ENCODE assay signal across 21 cellular contexts in genomic region chr11:76026862-76027261, GRCh38.
DNase-seq lines count a peak whose midpoint lies in the region; ATAC-seq, FAIRE-seq and TF ChIP-seq lines count a peak whose summit lies in the region.
"Had no signal": no experiment of that assay in that cellular context is flagged by ENCODE, and none has a peak within 500 bp of the region (broad histone marks: within the 10 kb centered on the region; RNA-seq: fewer than 3 reads in every experiment).

No MANE protein-coding gene starts in this region.

- DNase-seq in HepG2 (ENCODE audit: low spot score) (no peak), right lobe of liver (no peak), NCI-H69 (lab: John Stamatoyannopoulos, UW) (peak; percentile 25), chondrocyte (ENCODE audit: low spot score) (no peak), osteocyte (ENCODE audit: extremely low spot score, unreplicated experiment) (no peak), HFFc6 (no peak), cerebellum (ENCODE audit: low spot score) (no peak)
- DNase-seq: AML-193; Caco-2; CD4-positive, alpha-beta T cell; DMS79; GDM1; GM23248; HCEC 1CT had no signal

- H3K27me3 ChIP-seq in HepG2 (ENCODE audit: control insufficient read depth in 1 of 2, insufficient read depth in 2 of 2, low read length in 2 of 2): no peaks in the 10 kb centered on the region
- no peaks in the 10 kb centered on the region for H3K27me3 ChIP-seq in right lobe of liver

- no peak for TF ChIP-seq EP300 in HepG2 (IDR thresholded peaks at IDR 0.05; ENCODE audit: low read depth in 2 of 2, low read length in 2 of 2)
- no peak for TF ChIP-seq EP300 in HepG2 (CRISPR knock-in tag; IDR thresholded peaks at IDR 0.05; ENCODE audit: borderline replicate concordance)

- no peak overlapping the region for H3K4me2 ChIP-seq in HepG2 (ENCODE audit: low read depth, low read length)
- H3K4me2 ChIP-seq: A549 had no signal

- no peaks in the 10 kb centered on the region for H3K79me2 ChIP-seq in HepG2 (ENCODE audit: insufficient read depth, low read length)

- H3K9me3 Mint-ChIP-seq in chondrocyte (ENCODE audit: low read depth) (peaks cover 12% of the 10 kb centered on the region), osteocyte (ENCODE audit: unreplicated experiment) (peaks cover 8% of the 10 kb centered on the region), HFFc6 (no peaks in the 10 kb centered on the region)
- H3K9me3 Mint-ChIP-seq: CD4-positive, alpha-beta T cell had no signal

- H4K20me1 ChIP-seq in HepG2 (ENCODE audit: insufficient read depth, low read length): no peaks in the 10 kb centered on the region

- H3K4me3 ChIP-seq in HepG2 (replicated peaks in 1 of 3; ENCODE audit: insufficient read depth in 1 of 3, low read depth in 2 of 3, low read length in 3 of 3) (no peak overlapping the region), right lobe of liver (no peak overlapping the region)
- H3K4me3 ChIP-seq: A549, GM23248 had no signal

- in situ Hi-C loops in HepG2 (cut with HindIII; ENCODE audit: extremely low pct_ligation_motif_present, low pct_unique_long_range_greater_than_20kb): no loop called here

- no peak overlapping the region for H2AFZ ChIP-seq in HepG2 (ENCODE audit: low read length)
- H2AFZ ChIP-seq: GM23248 had no signal

- H3K27ac ChIP-seq in HepG2 (ENCODE audit: extremely low read length, insufficient read depth, low read length) (no peak overlapping the region), right lobe of liver (no peak overlapping the region)
- H3K27ac ChIP-seq: 22Rv1, A549, C4-2B, GM23248 had no signal

- peak overlapping the region; percentile 15 for H3K27ac Mint-ChIP-seq in chondrocyte (ENCODE audit: unreplicated experiment)
- H3K27ac Mint-ChIP-seq in osteocyte (ENCODE audit: unreplicated experiment): peak overlapping the region; percentile 16
- H3K27ac Mint-ChIP-seq in HFFc6: no peak overlapping the region; the same call in 1 of the 2 replicates
- H3K27ac Mint-ChIP-seq: CD4-positive, alpha-beta T cell had no signal

- ATAC-seq in HepG2 (no peak), right lobe of liver (no peak), GM19395 (IDR thresholded peaks at IDR 0.05; ENCODE audit: unreplicated experiment) (no peak)
- ATAC-seq: A549 had no signal

- H3K9me3 ChIP-seq in HepG2 (ENCODE audit: low read length): no peaks in the 10 kb centered on the region
- no peaks in the 10 kb centered on the region for H3K9me3 ChIP-seq in right lobe of liver
- H3K9me3 ChIP-seq: Caco-2 had no signal

- BruUV-seq in HepG2 (replicated peaks; lab: Mats Ljungman, UMichigan): no TSS peak

- H3K27me3 Mint-ChIP-seq in chondrocyte (ENCODE audit: low read depth): no peaks in the 10 kb centered on the region
- H3K27me3 Mint-ChIP-seq in osteocyte (ENCODE audit: unreplicated experiment): no peaks in the 10 kb centered on the region
- no peaks in the 10 kb centered on the region for H3K27me3 Mint-ChIP-seq in HFFc6 (ENCODE audit: insufficient read depth)
- H3K27me3 Mint-ChIP-seq: CD4-positive, alpha-beta T cell had no signal

- 100% methylated on average over 1 of the region's 1 CpG for WGBS in HepG2 (ENCODE audit: low lambda C conversion rate)
- 100% methylated on average over 1 of the region's 1 CpG for WGBS in right lobe of liver (ENCODE audit: insufficient coverage, low coverage, low lambda C conversion rate, missing lambda C conversion rate)

- H3K4me3 Mint-ChIP-seq in chondrocyte (ENCODE audit: unreplicated experiment): no peak overlapping the region
- no peak overlapping the region for H3K4me3 Mint-ChIP-seq in osteocyte (ENCODE audit: unreplicated experiment)
- no peak overlapping the region for H3K4me3 Mint-ChIP-seq in HFFc6
- H3K4me3 Mint-ChIP-seq: CD4-positive, alpha-beta T cell had no signal

- CTCF ChIA-PET in HepG2 (lab: Yijun Ruan, JAX; ENCODE audit: low intra/inter-chr PET ratio, low total read pairs): no interaction called here

- no peak for TF ChIP-seq POLR2A in HepG2 (IDR thresholded peaks at IDR 0.05; ENCODE audit: insufficient read depth in 1 of 2, low read depth in 2 of 2, low read length in 2 of 2)
- TF ChIP-seq POLR2A in right lobe of liver (IDR thresholded peaks at IDR 0.05): no peak

- H3K4me1 ChIP-seq in HepG2 (ENCODE audit: insufficient read depth, low read length) (peaks cover 13% of the 10 kb centered on the region; the same call in 1 of the 2 replicates), right lobe of liver (no peaks in the 10 kb centered on the region)

- TF ChIP-seq CTCF in HepG2 (CRISPR knock-in tag; IDR thresholded peaks at IDR 0.05) (no peak), right lobe of liver (IDR thresholded peaks at IDR 0.05) (no peak), chondrocyte (IDR thresholded peaks at IDR 0.05) (no peak), osteocyte (IDR thresholded peaks at IDR 0.05) (no peak), HFFc6 (IDR thresholded peaks at IDR 0.05) (no peak)

- no peak for FAIRE-seq in HepG2 (lab: Jason Lieb, UNC)
- FAIRE-seq: A549, D721Med, H54, HTR-8/SVneo had no signal

- POLR2A ChIA-PET in HepG2 (lab: Yijun Ruan, JAX): no interaction called here

- TF ChIP-seq RAD21 in HepG2 (CRISPR knock-in tag; IDR thresholded peaks at IDR 0.05): no peak

- H3K9ac ChIP-seq in HepG2 (ENCODE audit: insufficient read depth, low read depth, low read length): no peak overlapping the region
- H3K9ac ChIP-seq: GM23248 had no signal

- H3K36me3 ChIP-seq in HepG2 (replicated peaks in 1 of 2; ENCODE audit: control insufficient read depth in 1 of 2, insufficient read depth in 2 of 2, low read length in 2 of 2): peaks cover 0 to 2% of the 10 kb centered on the region in 2 experiments; a peak in 1 of 5 replicates
- H3K36me3 ChIP-seq in right lobe of liver: peaks cover 0 to under 1% (median 0%) of the 10 kb centered on the region in 4 donors

- H3K4me1 Mint-ChIP-seq in chondrocyte (ENCODE audit: low read depth): peaks cover 90% of the 10 kb centered on the region
- H3K4me1 Mint-ChIP-seq in osteocyte (ENCODE audit: unreplicated experiment): peaks cover 83% of the 10 kb centered on the region
- peaks cover 52% of the 10 kb centered on the region for H3K4me1 Mint-ChIP-seq in HFFc6 (ENCODE audit: low read depth)

- H3K36me3 Mint-ChIP-seq in chondrocyte (ENCODE audit: low read depth) (peaks cover 6% of the 10 kb centered on the region), osteocyte (ENCODE audit: unreplicated experiment) (peaks cover 13% of the 10 kb centered on the region), HFFc6 (ENCODE audit: low read depth) (peaks cover 24% of the 10 kb centered on the region)

- intact Hi-C loops in HepG2 (cut with micrococcal nuclease; ENCODE audit: unreplicated experiment) (no loop called here), right lobe of liver (cut with DNase I) (no loop called here)

TF ChIP-seq in HepG2, 621 proteins besides CTCF, POLR2A, EP300 and RAD21:
- TF ChIP-seq AFF4 (CRISPR knock-in tag; IDR thresholded peaks at IDR 0.05) (no peak), ATF7 (IDR thresholded peaks at IDR 0.05) (peak; percentile 72), ATF7 (CRISPR knock-in tag; IDR thresholded peaks at IDR 0.05) (no peak)
